Comparison of ENCODE assay signal across 11 cellular contexts in the genomic region with DNA sequence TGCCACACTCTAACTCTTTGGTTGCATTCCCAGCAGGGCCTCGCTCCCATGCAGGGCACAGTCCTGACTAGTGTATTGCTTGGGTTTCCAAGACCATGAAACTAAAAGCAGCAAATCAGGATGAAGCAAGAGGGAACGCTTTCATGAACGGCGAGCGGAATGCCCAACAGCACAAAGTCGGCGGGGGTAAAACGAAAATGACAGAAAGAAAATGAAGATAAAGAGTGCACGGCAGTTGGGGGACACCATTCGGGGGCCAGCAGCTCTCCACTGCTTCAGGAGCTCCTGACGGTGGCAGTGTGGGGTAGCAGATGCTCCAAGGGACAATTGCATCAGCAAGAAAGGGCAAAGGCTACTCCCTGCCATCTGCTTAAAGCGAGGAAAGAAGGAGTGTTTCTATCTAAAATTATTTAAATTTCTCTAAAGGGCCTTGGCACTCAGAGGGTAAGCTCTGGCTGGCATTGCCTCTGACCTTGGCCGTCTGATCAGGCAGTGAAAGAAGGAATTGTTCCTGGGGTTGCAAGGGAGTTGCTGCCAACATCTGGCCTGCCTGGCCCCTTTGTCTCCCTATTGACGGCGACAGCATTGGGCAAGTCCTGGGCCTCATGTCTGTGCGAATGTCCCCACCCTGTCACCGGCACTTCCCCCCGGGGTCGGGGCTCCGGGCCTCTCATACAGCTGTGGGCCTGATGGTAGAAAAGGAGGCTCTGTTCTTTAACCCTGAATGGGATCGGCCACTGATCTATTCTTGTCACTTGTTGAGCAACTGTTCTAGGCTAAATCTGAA.
DNase-seq lines count a peak whose midpoint lies in the region; ATAC-seq, FAIRE-seq and TF ChIP-seq lines count a peak whose summit lies in the region.
"Had no signal": no experiment of that assay in that cellular context is flagged by ENCODE, and none has a peak within 500 bp of the region (broad histone marks: within the 10 kb centered on the region; RNA-seq: fewer than 3 reads in every experiment).

No MANE protein-coding gene starts in this region.

- H3K27ac Mint-ChIP-seq in activated T-cell treated with anti-CD3 and anti-CD28 coated beads, Interleukin-2, amount 50 U/mL, for 24 hours: peak overlapping the region; percentile 57
- H3K27ac Mint-ChIP-seq: activated T-cell treated with anti-CD3 and anti-CD28 coated beads, Interleukin-2, amount 50 U/mL, for 72 hours had no signal

- no peak overlapping the region for H3K4ac ChIP-seq in H1 (replicated peaks; ENCODE audit: insufficient read length, low read depth, low read length)

- no peak for DNase-seq in activated T-cell treated with anti-CD3 and anti-CD28 coated beads, Interleukin-2, amount 50 U/mL, for 24 hours
- DNase-seq in activated T-cell treated with anti-CD3 and anti-CD28 coated beads, Interleukin-2, amount 50 U/mL, for 4 hours: no peak
- no peak for DNase-seq in H1 (ENCODE audit: low read depth in 1 of 2, low spot score in 2 of 2)
- DNase-seq in lower lobe of right lung: no peak
- no peak for DNase-seq in upper lobe of left lung
- DNase-seq in KG1 (lab: John Stamatoyannopoulos, UW): no peak
- DNase-seq in activated CD4-positive, CD25-positive, alpha-beta regulatory T cell treated with anti-CD3 and anti-CD28 coated beads, Interleukin-2, amount 50 U/mL, for 72 hours: no peak
- DNase-seq: ACHN; activated T-cell treated with anti-CD3 and anti-CD28 coated beads, Interleukin-2, amount 50 U/mL, for 72 hours had no signal

- peak overlapping the region; percentile 37; the same call in 1 of the 2 replicates for H2BK5ac ChIP-seq in H1 (ENCODE audit: low read depth, low read length)

- H3K36me3 Mint-ChIP-seq in activated T-cell treated with anti-CD3 and anti-CD28 coated beads, Interleukin-2, amount 50 U/mL, for 24 hours (ENCODE audit: low read depth): peaks cover 5% of the 10 kb centered on the region
- peaks cover 10% of the 10 kb centered on the region for H3K36me3 Mint-ChIP-seq in activated T-cell treated with anti-CD3 and anti-CD28 coated beads, Interleukin-2, amount 50 U/mL, for 4 hours (ENCODE audit: insufficient read depth)

- TF ChIP-seq RAD21 in H1 (IDR thresholded peaks at IDR 0.05 in 1 of 2, conservative IDR thresholded peaks at IDR 0.05 in 1 of 2; ENCODE audit: low read depth in 2 of 2, low read length in 2 of 2): peak; percentile 45 to 51

- H3K4me2 ChIP-seq in H1 (ENCODE audit: insufficient read depth in 1 of 2, low read depth in 2 of 2, low read length in 2 of 2): no peak overlapping the region

- H3K4me3 ChIP-seq in H1 (ENCODE audit: extremely low read depth in 1 of 4, insufficient read depth in 2 of 4, low read depth in 3 of 4, low read length in 4 of 4): no peak overlapping the region
- no peak overlapping the region for H3K4me3 ChIP-seq in lower lobe of right lung
- no peak overlapping the region for H3K4me3 ChIP-seq in upper lobe of left lung
- H3K4me3 ChIP-seq: SK-N-MC had no signal

- H3K27ac ChIP-seq in H1 (ENCODE audit: low read depth, low read length) (0 out of 2 replicates have a peak overlapping the region, but pooled peaks have one; percentile 16), lower lobe of right lung (peak overlapping the region; percentile 78), upper lobe of left lung (peak overlapping the region; percentile 62 to 86 (median 74))
- H3K27ac ChIP-seq: SK-N-MC had no signal

- no peak overlapping the region for H2BK15ac ChIP-seq in H1 (ENCODE audit: low read length)

- H2BK20ac ChIP-seq in H1 (ENCODE audit: low read length): no peak overlapping the region

- no peak overlapping the region for H3K23ac ChIP-seq in H1 (ENCODE audit: insufficient read length)

- H3K18ac ChIP-seq in H1 (ENCODE audit: extremely low read depth, low read length): no peak overlapping the region

- POLR2A ChIA-PET in H1 (lab: Charles Lee; ENCODE audit: partially characterized antibody): interaction anchor here (0.9 to 1.4 kb wide), 2 partner anchors 34 to 268 kb away, joined by 3 to 4 read pairs; a partner anchor contains a TSS

- ATAC-seq in activated T-cell treated with anti-CD3 and anti-CD28 coated beads, Interleukin-2, amount 50 U/mL, for 4 hours: no peak
- ATAC-seq in lower lobe of right lung: no peak
- ATAC-seq in upper lobe of left lung (ENCODE audit: low FRiP score in 2 of 2): no peak
- ATAC-seq in HG02870 (IDR thresholded peaks at IDR 0.05; ENCODE audit: unreplicated experiment): no peak
- ATAC-seq: activated T-cell treated with anti-CD3 and anti-CD28 coated beads, Interleukin-2, amount 50 U/mL, for 72 hours had no signal

- H3K9me3 ChIP-seq in H1 (ENCODE audit: insufficient read depth in 2 of 2, low read depth in 1 of 2, low read length in 1 of 2): no peaks in the 10 kb centered on the region
- no peaks in the 10 kb centered on the region for H3K9me3 ChIP-seq in lower lobe of right lung
- H3K9me3 ChIP-seq in upper lobe of left lung: no peaks in the 10 kb centered on the region

- TF ChIP-seq EP300 in H1 (IDR thresholded peaks at IDR 0.05; ENCODE audit: borderline replicate concordance in 1 of 2, low read depth in 2 of 2, low read length in 2 of 2) (no peak), upper lobe of left lung (IDR thresholded peaks at IDR 0.05) (no peak)

- TF ChIP-seq CTCF in H1 (IDR thresholded peaks at IDR 0.05; ENCODE audit: control extremely low read depth in 1 of 3, insufficient read depth in 1 of 3, low read depth in 1 of 3, low read length in 3 of 3): peak; percentile 26 to 35 (median 35)
- no peak for TF ChIP-seq CTCF in lower lobe of right lung (IDR thresholded peaks at IDR 0.05)
- TF ChIP-seq CTCF in upper lobe of left lung (IDR thresholded peaks at IDR 0.05): peak in 1 of 6 experiments; percentile 6

- 85% methylated on average over 21 of the region's 21 CpGs; no CpG with 5 or more reads in 1 of the 2 experiments for WGBS in H1 (ENCODE audit: extremely low coverage in 1 of 2, insufficient coverage in 1 of 2, insufficient read length in 1 of 2, insufficient replicate concordance in 2 of 2, low coverage in 1 of 2, low lambda C conversion rate in 2 of 2, missing lambda C conversion rate in 1 of 2), 2 experiments
- WGBS in upper lobe of left lung, 2 donors: 74 to 80% methylated on average over 14 to 21 of the region's 21 CpGs

- peaks cover 0 to 46% of the 10 kb centered on the region in 2 experiments; a peak in 3 of 4 replicates for H3K79me2 ChIP-seq in H1 (ENCODE audit: control insufficient read depth in 1 of 2, insufficient read depth in 2 of 2, low read length in 2 of 2)

- peak overlapping the region; percentile 25; the same call in 1 of the 2 replicates for H2AK5ac ChIP-seq in H1 (ENCODE audit: low read depth, low read length)

- peak overlapping the region; percentile 88 for H2BK12ac ChIP-seq in H1 (ENCODE audit: low read depth, low read length)

- TF ChIP-seq POLR2A in H1 (IDR thresholded peaks at IDR 0.05; ENCODE audit: control extremely low read depth in 1 of 2, low read depth in 2 of 2, low read length in 2 of 2) (no peak), upper lobe of left lung (IDR thresholded peaks at IDR 0.05) (no peak)

- peaks cover 7% of the 10 kb centered on the region for H3K4me1 Mint-ChIP-seq in activated T-cell treated with anti-CD3 and anti-CD28 coated beads, Interleukin-2, amount 50 U/mL, for 24 hours (ENCODE audit: low read depth)
- H3K4me1 Mint-ChIP-seq in activated T-cell treated with anti-CD3 and anti-CD28 coated beads, Interleukin-2, amount 50 U/mL, for 4 hours (ENCODE audit: low read depth): peaks cover 5% of the 10 kb centered on the region

- CTCF ChIA-PET in H1 (lab: Charles Lee; ENCODE audit: partially characterized antibody): interaction anchor here (0.6 to 2.3 kb wide), 12 partner anchors 9 to 450 kb away, joined by 3 to 7 read pairs (median 4); no protein-coding TSS in a partner anchor

- peaks cover 20% of the 10 kb centered on the region for H3K79me1 ChIP-seq in H1 (ENCODE audit: low read depth, low read length)

- H3K4me3 Mint-ChIP-seq in activated T-cell treated with anti-CD3 and anti-CD28 coated beads, Interleukin-2, amount 50 U/mL, for 24 hours: no peak overlapping the region
- no peak overlapping the region for H3K4me3 Mint-ChIP-seq in activated T-cell treated with anti-CD3 and anti-CD28 coated beads, Interleukin-2, amount 50 U/mL, for 4 hours
- H3K4me3 Mint-ChIP-seq: activated T-cell treated with anti-CD3 and anti-CD28 coated beads, Interleukin-2, amount 50 U/mL, for 72 hours had no signal

- no peak overlapping the region for H4K5ac ChIP-seq in H1 (ENCODE audit: insufficient read length, low read depth, low read length)

- intact Hi-C loops in lower lobe of right lung (cut with DNase I): no loop called here

- H4K91ac ChIP-seq in H1 (replicated peaks; ENCODE audit: insufficient read length, low read length): no peak overlapping the region

- H3K9ac ChIP-seq in H1 (replicated peaks in 1 of 4; ENCODE audit: extremely low read depth in 1 of 4, low read depth in 3 of 4, low read length in 3 of 4): no peak overlapping the region

- no peaks in the 10 kb centered on the region; a peak in 1 of 8 replicates for H3K36me3 ChIP-seq in H1 (ENCODE audit: control insufficient read depth in 2 of 4, insufficient read depth in 4 of 4, low read length in 3 of 4)
- H3K36me3 ChIP-seq in lower lobe of right lung: no peaks in the 10 kb centered on the region
- no peaks in the 10 kb centered on the region for H3K36me3 ChIP-seq in upper lobe of left lung

- no peaks in the 10 kb centered on the region for H3K27me3 Mint-ChIP-seq in activated T-cell treated with anti-CD3 and anti-CD28 coated beads, Interleukin-2, amount 50 U/mL, for 24 hours
- no peaks in the 10 kb centered on the region for H3K27me3 Mint-ChIP-seq in activated T-cell treated with anti-CD3 and anti-CD28 coated beads, Interleukin-2, amount 50 U/mL, for 4 hours (ENCODE audit: low read depth)

- H3K27me3 ChIP-seq in H1 (replicated peaks in 1 of 4; ENCODE audit: control insufficient read depth in 3 of 4, extremely low read depth in 1 of 4, insufficient read depth in 3 of 4, low read length in 3 of 4): no peaks in the 10 kb centered on the region
- H3K27me3 ChIP-seq in lower lobe of right lung (ENCODE audit: low read depth): no peaks in the 10 kb centered on the region
- H3K27me3 ChIP-seq in upper lobe of left lung: no peaks in the 10 kb centered on the region

- H3K23me2 ChIP-seq in H1 (ENCODE audit: low read depth, low read length): peaks cover 3% of the 10 kb centered on the region; the same call in 1 of the 2 replicates

- H4K20me1 ChIP-seq in H1 (replicated peaks in 1 of 2; ENCODE audit: control insufficient read depth in 1 of 2, insufficient read depth in 2 of 2, low read length in 2 of 2): peaks cover 15% of the 10 kb centered on the region in 2 experiments

- no peaks in the 10 kb centered on the region for H3K9me3 Mint-ChIP-seq in activated T-cell treated with anti-CD3 and anti-CD28 coated beads, Interleukin-2, amount 50 U/mL, for 24 hours
- no peaks in the 10 kb centered on the region for H3K9me3 Mint-ChIP-seq in activated T-cell treated with anti-CD3 and anti-CD28 coated beads, Interleukin-2, amount 50 U/mL, for 4 hours
- H3K9me3 Mint-ChIP-seq: activated T-cell treated with anti-CD3 and anti-CD28 coated beads, Interleukin-2, amount 50 U/mL, for 72 hours had no signal

- no peak overlapping the region for H2BK120ac ChIP-seq in H1 (replicated peaks; ENCODE audit: low read depth, low read length)

- H2AFZ ChIP-seq in H1 (ENCODE audit: low read length): no peak overlapping the region

- FAIRE-seq in H1 (lab: Jason Lieb, UNC): no peak

- H3K56ac ChIP-seq in H1 (replicated peaks; ENCODE audit: insufficient read length, low read depth, low read length): no peak overlapping the region

- no peak overlapping the region for H3K14ac ChIP-seq in H1 (ENCODE audit: insufficient read length)

- H3K4me1 ChIP-seq in H1 (replicated peaks in 1 of 4; ENCODE audit: control insufficient read depth in 3 of 4, insufficient read depth in 4 of 4, low read length in 3 of 4): peaks cover 0 to 4% (median 0%) of the 10 kb centered on the region in 4 experiments; a peak in 1 of 7 replicates
- peaks cover 44% of the 10 kb centered on the region for H3K4me1 ChIP-seq in lower lobe of right lung
- H3K4me1 ChIP-seq in upper lobe of left lung: peaks cover 27 to 42% (median 38%) of the 10 kb centered on the region in 4 donors

- H4K8ac ChIP-seq in H1 (ENCODE audit: extremely low read depth, insufficient read depth, low read length): no peak overlapping the region

Comparison
In these comparisons a context has a peak if more than half of its experiments do, and no peak if none do; other contexts are left out.
1. H3K27ac ChIP-seq: peak in every context shown above with its lines; median percentile 78 in lower lobe of right lung; 74 in upper lobe of left lung; 16 in H1.